ENCODE assay signal across 1 cellular context in the genomic region with DNA sequence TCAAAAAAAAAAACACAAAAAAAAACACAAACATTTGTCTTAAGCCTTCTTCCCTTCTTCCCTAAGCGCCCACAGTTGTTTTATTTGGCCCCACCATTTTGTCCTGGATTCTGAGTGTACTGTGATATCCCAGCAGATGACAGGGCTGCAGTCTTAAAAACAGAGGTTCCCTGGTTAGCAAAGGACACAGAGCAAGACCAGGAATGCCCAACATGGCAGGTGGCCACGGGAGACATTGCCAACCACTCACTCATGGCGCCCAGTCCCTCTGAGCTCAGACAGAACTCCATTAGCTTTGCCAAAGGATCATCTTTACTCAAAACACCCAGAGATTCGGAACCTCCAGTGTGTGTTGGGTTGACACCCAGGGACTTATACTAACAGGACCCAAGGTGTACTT.
TF ChIP-seq lines count a peak whose summit lies in the region.

No MANE protein-coding gene starts in this region.

TF ChIP-seq in WTC11, 78 proteins besides CTCF, POLR2A, EP300 and RAD21 (continued from another document):
- TF ChIP-seq, protein P1, sequence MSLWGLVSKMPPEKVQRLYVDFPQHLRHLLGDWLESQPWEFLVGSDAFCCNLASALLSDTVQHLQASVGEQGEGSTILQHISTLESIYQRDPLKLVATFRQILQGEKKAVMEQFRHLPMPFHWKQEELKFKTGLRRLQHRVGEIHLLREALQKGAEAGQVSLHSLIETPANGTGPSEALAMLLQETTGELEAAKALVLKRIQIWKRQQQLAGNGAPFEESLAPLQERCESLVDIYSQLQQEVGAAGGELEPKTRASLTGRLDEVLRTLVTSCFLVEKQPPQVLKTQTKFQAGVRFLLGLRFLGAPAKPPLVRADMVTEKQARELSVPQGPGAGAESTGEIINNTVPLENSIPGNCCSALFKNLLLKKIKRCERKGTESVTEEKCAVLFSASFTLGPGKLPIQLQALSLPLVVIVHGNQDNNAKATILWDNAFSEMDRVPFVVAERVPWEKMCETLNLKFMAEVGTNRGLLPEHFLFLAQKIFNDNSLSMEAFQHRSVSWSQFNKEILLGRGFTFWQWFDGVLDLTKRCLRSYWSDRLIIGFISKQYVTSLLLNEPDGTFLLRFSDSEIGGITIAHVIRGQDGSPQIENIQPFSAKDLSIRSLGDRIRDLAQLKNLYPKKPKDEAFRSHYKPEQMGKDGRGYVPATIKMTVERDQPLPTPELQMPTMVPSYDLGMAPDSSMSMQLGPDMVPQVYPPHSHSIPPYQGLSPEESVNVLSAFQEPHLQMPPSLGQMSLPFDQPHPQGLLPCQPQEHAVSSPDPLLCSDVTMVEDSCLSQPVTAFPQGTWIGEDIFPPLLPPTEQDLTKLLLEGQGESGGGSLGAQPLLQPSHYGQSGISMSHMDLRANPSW (CRISPR knock-in tag; conservative IDR thresholded peaks at IDR 0.05; ENCODE audit: low read depth), result no peak
